ENCODE assay signal across 1 cellular context in the genomic region with DNA sequence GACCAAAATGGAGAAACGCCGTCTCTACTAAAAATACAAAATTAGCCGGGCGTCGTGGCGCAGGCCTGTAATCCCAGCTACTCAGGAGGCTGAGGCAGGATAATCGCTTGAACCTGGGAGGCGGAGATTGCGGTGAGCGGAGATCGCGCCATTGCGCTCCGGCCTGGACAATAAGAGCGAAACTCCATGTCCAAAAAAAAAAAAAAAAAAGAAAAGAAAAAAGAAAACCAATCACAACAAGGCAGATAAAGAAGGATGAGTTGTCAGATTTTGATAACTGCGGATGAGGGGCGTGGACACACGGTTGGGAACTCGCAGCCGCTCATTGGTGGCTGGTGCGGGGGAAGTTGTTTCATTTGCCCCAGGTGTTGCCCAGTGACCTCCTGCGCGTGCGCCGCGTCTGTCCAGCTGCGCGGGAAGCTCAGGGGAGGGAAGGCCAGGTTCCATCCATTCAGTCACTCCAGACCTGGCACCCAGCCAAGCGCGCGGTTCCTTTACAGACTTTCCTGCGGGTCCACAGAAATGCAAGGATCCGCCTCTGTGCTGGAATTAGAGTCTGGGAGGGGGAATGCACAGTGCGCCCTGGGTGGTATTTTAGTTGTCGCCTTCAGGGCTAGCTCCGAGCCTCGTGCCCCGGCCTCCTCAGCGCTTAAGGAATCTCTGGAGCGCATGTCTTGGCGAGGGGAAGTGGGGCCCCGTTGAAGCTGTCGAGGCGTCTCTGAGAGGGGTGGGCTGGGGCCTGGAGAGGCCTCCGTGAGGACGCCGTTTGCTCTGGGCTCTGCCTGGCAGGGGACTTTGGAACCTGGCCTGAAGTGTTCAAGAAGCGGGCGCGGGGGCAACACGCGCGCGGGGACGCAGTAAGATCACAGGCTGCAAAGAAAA.
TF ChIP-seq lines count a peak whose summit lies in the region.

No MANE protein-coding gene starts in this region.

TF ChIP-seq in HCT116, 20 proteins besides CTCF, POLR2A, EP300 and RAD21:
- peak; percentile 42; the same call in 1 of the 2 replicates for TF ChIP-seq ZFX (IDR thresholded peaks at IDR 0.05)
- TF ChIP-seq, protein P1, sequence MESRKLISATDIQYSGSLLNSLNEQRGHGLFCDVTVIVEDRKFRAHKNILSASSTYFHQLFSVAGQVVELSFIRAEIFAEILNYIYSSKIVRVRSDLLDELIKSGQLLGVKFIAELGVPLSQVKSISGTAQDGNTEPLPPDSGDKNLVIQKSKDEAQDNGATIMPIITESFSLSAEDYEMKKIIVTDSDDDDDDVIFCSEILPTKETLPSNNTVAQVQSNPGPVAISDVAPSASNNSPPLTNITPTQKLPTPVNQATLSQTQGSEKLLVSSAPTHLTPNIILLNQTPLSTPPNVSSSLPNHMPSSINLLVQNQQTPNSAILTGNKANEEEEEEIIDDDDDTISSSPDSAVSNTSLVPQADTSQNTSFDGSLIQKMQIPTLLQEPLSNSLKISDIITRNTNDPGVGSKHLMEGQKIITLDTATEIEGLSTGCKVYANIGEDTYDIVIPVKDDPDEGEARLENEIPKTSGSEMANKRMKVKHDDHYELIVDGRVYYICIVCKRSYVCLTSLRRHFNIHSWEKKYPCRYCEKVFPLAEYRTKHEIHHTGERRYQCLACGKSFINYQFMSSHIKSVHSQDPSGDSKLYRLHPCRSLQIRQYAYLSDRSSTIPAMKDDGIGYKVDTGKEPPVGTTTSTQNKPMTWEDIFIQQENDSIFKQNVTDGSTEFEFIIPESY (IDR thresholded peaks at IDR 0.05; ENCODE audit: extremely low read depth, insufficient replicate concordance, low read length), result no peak
